Comparison of ENCODE assay signal across 9 cellular contexts in genomic region chr16:85755929-85756768, GRCh38. TPM values are rescaled to one million over a fixed set of nuclear protein-coding genes. Genes with fewer than 3 reads are reported as not detected.
DNase-seq lines count a peak whose midpoint lies in the region; ATAC-seq and TF ChIP-seq lines count a peak whose summit lies in the region.
"Had no signal": no experiment of that assay in that cellular context is flagged by ENCODE, and none has a peak within 500 bp of the region (broad histone marks: within the 10 kb centered on the region; RNA-seq: fewer than 3 reads in every experiment).

No MANE protein-coding gene starts in this region.

- peaks cover 8% of the 10 kb centered on the region for H3K4me1 ChIP-seq in mesenchymal stem cell (ENCODE audit: control insufficient read depth, insufficient read depth, low read depth, low read length)
- peaks cover 0 to 7% (median 3%) of the 10 kb centered on the region in 4 donors for H3K4me1 ChIP-seq in tibial nerve

- no peak overlapping the region for H2BK5ac ChIP-seq in mesenchymal stem cell (ENCODE audit: low read depth, low read length, poor library complexity, severe bottlenecking)

- H4K91ac ChIP-seq in mesenchymal stem cell (ENCODE audit: low read length): peak overlapping the region; percentile 37

- no peak for TF ChIP-seq EP300 in tibial nerve (IDR thresholded peaks at IDR 0.05)

- H3K23ac ChIP-seq in mesenchymal stem cell (ENCODE audit: low read length in 2 of 2): no peak overlapping the region

- H3K4me2 ChIP-seq in mesenchymal stem cell (ENCODE audit: low read length, poor library complexity, severe bottlenecking): no peak overlapping the region

- H3K27me3 ChIP-seq in mesenchymal stem cell (ENCODE audit: control insufficient read depth in 1 of 2, insufficient read depth in 1 of 2, low read length in 2 of 2): peaks cover 42 to 52% of the 10 kb centered on the region in 2 experiments
- H3K27me3 ChIP-seq in tibial nerve: peaks cover 0 to 29% of the 10 kb centered on the region in 2 donors

- peak; percentile 44 for ATAC-seq in GM18517 (IDR thresholded peaks at IDR 0.05; ENCODE audit: unreplicated experiment)
- ATAC-seq in GM21619 (IDR thresholded peaks at IDR 0.05; ENCODE audit: unreplicated experiment): peak; percentile 56
- ATAC-seq in HG03469 (IDR thresholded peaks at IDR 0.05; ENCODE audit: unreplicated experiment): peak; percentile 37
- no peak for ATAC-seq in GM18511 (IDR thresholded peaks at IDR 0.05; ENCODE audit: unreplicated experiment)
- ATAC-seq: Panc1 had no signal

- no peak overlapping the region for H3K9ac ChIP-seq in mesenchymal stem cell (ENCODE audit: low read length)

- H2BK15ac ChIP-seq in mesenchymal stem cell (ENCODE audit: low read depth, poor library complexity, severe bottlenecking): no peak overlapping the region

- H3K14ac ChIP-seq in mesenchymal stem cell (ENCODE audit: low read length in 2 of 2): no peak overlapping the region

- no peak overlapping the region for H2AK5ac ChIP-seq in mesenchymal stem cell (ENCODE audit: low read length, severe bottlenecking)

- H2AFZ ChIP-seq in mesenchymal stem cell (ENCODE audit: low read depth, low read length): no peak overlapping the region

- no peak for TF ChIP-seq CTCF in tibial nerve (IDR thresholded peaks at IDR 0.05)

- no peak overlapping the region for H3K18ac ChIP-seq in mesenchymal stem cell (ENCODE audit: low read depth in 1 of 2, low read length in 2 of 2)

- H2BK120ac ChIP-seq in mesenchymal stem cell (ENCODE audit: low read depth, low read length): no peak overlapping the region

- no peaks in the 10 kb centered on the region for H3K79me1 ChIP-seq in mesenchymal stem cell (replicated peaks; ENCODE audit: low read length, poor library complexity, severe bottlenecking)

- H3K4ac ChIP-seq in mesenchymal stem cell (ENCODE audit: low read depth in 1 of 2, low read length in 2 of 2): no peak overlapping the region

- H2BK12ac ChIP-seq in mesenchymal stem cell (ENCODE audit: low read length in 2 of 2): peak overlapping the region in 1 of 2 experiments; percentile 21

- H4K8ac ChIP-seq in mesenchymal stem cell (ENCODE audit: low read length): no peak overlapping the region

- 78% methylated on average over 25 of the region's 25 CpGs for WGBS in mesenchymal stem cell
- WGBS in tibial nerve, 2 donors: 58 to 60% methylated on average over 24 to 25 of the region's 25 CpGs

- peak; percentile 18 for DNase-seq in mesenchymal stem cell
- no peak for DNase-seq in NCI-H1092 treated with DMSO at 0.1 percent for 48 hours (lab: John Stamatoyannopoulos, UW)
- no peak for DNase-seq in COLO668 (lab: John Stamatoyannopoulos, UW; ENCODE audit: unreplicated experiment)
- no peak for DNase-seq in tibial nerve (ENCODE audit: low spot score in 2 of 2)

- H3K9me3 ChIP-seq in mesenchymal stem cell (ENCODE audit: control insufficient read depth, low read length) (no peaks in the 10 kb centered on the region), tibial nerve (no peaks in the 10 kb centered on the region)

- no peaks in the 10 kb centered on the region for H3K36me3 ChIP-seq in mesenchymal stem cell (ENCODE audit: control insufficient read depth in 1 of 2, insufficient read depth in 2 of 2, low read depth in 1 of 2, low read length in 2 of 2)
- H3K36me3 ChIP-seq in tibial nerve: no peaks in the 10 kb centered on the region

- H3K4me3 ChIP-seq in mesenchymal stem cell (ENCODE audit: insufficient read depth in 1 of 2, low read depth in 1 of 2, low read length in 2 of 2) (no peak overlapping the region), tibial nerve (no peak overlapping the region)

- TF ChIP-seq POLR2A in tibial nerve (IDR thresholded peaks at IDR 0.05): no peak

- H3K27ac ChIP-seq in mesenchymal stem cell (ENCODE audit: low read length, poor library complexity, severe bottlenecking) (no peak overlapping the region), tibial nerve (peak overlapping the region in 1 of 4 donors; percentile 59)

RNA-seq across cellular contexts. Expression of gene C16orf74, which starts 5.3 kb away (rescaled TPM):
- 6.1 TPM for polyA plus RNA-seq in mesenchymal stem cell (2013, experiment 1 of 2)
- 6.5 TPM for polyA plus RNA-seq in mesenchymal stem cell (2013, experiment 2 of 2)
- total RNA-seq in tibial nerve: 1 to 10 TPM in 2 of 4 donors, not detected in 2; 1.5 to 2.5 TPM

RNA-seq across cellular contexts. Expression of gene EMC8, which starts 43.2 kb away (rescaled TPM):
- polyA plus RNA-seq in mesenchymal stem cell (2013, experiment 1 of 2): 26.5 TPM
- 26.0 TPM for polyA plus RNA-seq in mesenchymal stem cell (2013, experiment 2 of 2)
- 10 to 100 TPM; 31.8 to 46.2 (median 35.4) TPM for total RNA-seq in tibial nerve

RNA-seq across cellular contexts. Expression of gene COX4I1, which starts 43.3 kb away (rescaled TPM):
- 933 TPM for polyA plus RNA-seq in mesenchymal stem cell (2013, experiment 1 of 2)
- 903 TPM for polyA plus RNA-seq in mesenchymal stem cell (2013, experiment 2 of 2)
- total RNA-seq in tibial nerve: 100 to 1,000 TPM; 274 to 401 (median 323) TPM
